27 cellular contexts compared by ENCODE assay signal in the genomic region with DNA sequence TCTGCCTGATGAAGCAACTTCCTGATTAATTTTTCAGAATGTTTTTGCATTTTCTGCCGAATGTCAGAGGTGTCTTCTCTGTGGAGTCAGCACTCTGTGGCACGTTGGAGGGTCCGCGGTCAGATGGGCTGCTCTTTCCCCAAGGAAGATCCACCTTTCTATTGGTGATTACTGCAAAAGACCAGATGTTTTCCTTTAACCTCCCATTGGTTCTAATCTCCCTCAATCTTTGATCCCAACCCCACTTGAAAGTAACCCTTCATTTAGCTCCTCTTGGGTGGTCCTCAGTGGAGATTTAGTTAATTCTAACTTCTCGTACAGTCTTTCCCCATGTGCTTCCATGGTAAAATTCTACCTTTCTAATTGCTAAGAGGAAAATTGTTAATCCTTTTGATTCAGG.
"Had no signal": no experiment of that assay in that cellular context is flagged by ENCODE, and none has a peak within 500 bp of the region (broad histone marks: within the 10 kb centered on the region; RNA-seq: fewer than 3 reads in every experiment).

No MANE protein-coding gene starts in this region.

- H3K27ac ChIP-seq: left lung, lower lobe of right lung, ovary, right atrium auricular region, right lobe of liver, tibial nerve, uterus had no signal

- H3K9me3 Mint-ChIP-seq: mesothelial cell of epicardium; stimulated activated memory B cell treated with anti-CD40 and anti-IgM and Interleukin-4, amounts not matched to agents 10 μg/mL and 1 μg/mL and 100 μg/mL, for 72 hours; stimulated activated naive CD8-positive, alpha-beta T cell treated with anti-CD3 and anti-CD28 coated beads, Interleukin-15, amount 100 ng/mL, for 72 hours; type B pancreatic cell had no signal

- H3K4me3 ChIP-seq: left lung, lower lobe of right lung, ovary, right atrium auricular region, right lobe of liver, smooth muscle cell, tibial nerve, uterus had no signal

- H3K36me3 Mint-ChIP-seq: mesothelial cell of epicardium; naive B cell; natural killer cell; stimulated activated memory B cell treated with anti-CD40 and anti-IgM and Interleukin-4, amounts not matched to agents 10 μg/mL and 1 μg/mL and 100 μg/mL, for 72 hours; type B pancreatic cell had no signal

- FAIRE-seq: keratinocyte had no signal

- H3K4me3 Mint-ChIP-seq: mesothelial cell of epicardium; naive B cell; natural killer cell; nephron progenitor cell; stimulated activated memory B cell treated with anti-CD40 and anti-IgM and Interleukin-4, amounts not matched to agents 10 μg/mL and 1 μg/mL and 100 μg/mL, for 72 hours; stimulated activated naive CD8-positive, alpha-beta T cell treated with anti-CD3 and anti-CD28 coated beads, Interleukin-15, amount 100 ng/mL, for 72 hours; type B pancreatic cell had no signal

- H3K4me1 ChIP-seq: left lung, lower lobe of right lung, right atrium auricular region, right lobe of liver, tibial nerve, uterus had no signal

- H3K9me3 ChIP-seq: left lung, lower lobe of right lung, ovary, right atrium auricular region, right lobe of liver, tibial nerve, uterus had no signal

- H3K36me3 ChIP-seq: left lung, lower lobe of right lung, ovary, right atrium auricular region, right lobe of liver, tibial nerve, uterus had no signal

- H3K27me3 ChIP-seq: left lung, ovary, right atrium auricular region, right lobe of liver, tibial nerve, uterus had no signal

- H3K27ac Mint-ChIP-seq: mesothelial cell of epicardium; naive B cell; natural killer cell; nephron progenitor cell; progenitor cell of endocrine pancreas; stimulated activated memory B cell treated with anti-CD40 and anti-IgM and Interleukin-4, amounts not matched to agents 10 μg/mL and 1 μg/mL and 100 μg/mL, for 72 hours; stimulated activated naive CD8-positive, alpha-beta T cell treated with anti-CD3 and anti-CD28 coated beads, Interleukin-15, amount 100 ng/mL, for 72 hours; type B pancreatic cell had no signal

- H3K4me1 Mint-ChIP-seq: naive B cell; natural killer cell; stimulated activated memory B cell treated with anti-CD40 and anti-IgM and Interleukin-4, amounts not matched to agents 10 μg/mL and 1 μg/mL and 100 μg/mL, for 72 hours; stimulated activated naive CD8-positive, alpha-beta T cell treated with anti-CD3 and anti-CD28 coated beads, Interleukin-15, amount 100 ng/mL, for 72 hours had no signal

- DNase-seq: hippocampal formation; left colon; left lung; lower lobe of right lung; mammary epithelial cell; mesenchymal stem cell; naive B cell; natural killer cell; nephron progenitor cell; ovary; right lobe of liver; stimulated activated CD4-positive, alpha-beta T cell treated with anti-CD3 and anti-CD28 coated beads, Interleukin-1b, Interleukin-23, amount 100 ng/mL, for 48 hours; stimulated activated CD4-positive, alpha-beta T cell treated with anti-CD3 and anti-CD28 coated beads, Interleukin-2, amount 100 ng/mL, for 48 hours; stimulated activated CD4-positive, alpha-beta T cell treated with anti-CD3 and anti-CD28 coated beads, Interleukin-4, amount 100 ng/mL, for 4 hours; stimulated activated CD8-positive, alpha-beta memory T cell treated with anti-CD3 and anti-CD28 coated beads, Interleukin-4, amount 100 ng/mL, for 48 hours; stimulated activated naive CD4-positive, alpha-beta T cell treated with Interleukin-2 at 50 U/mL for 16 hours; stimulated activated naive CD8-positive, alpha-beta T cell treated with anti-CD3 and anti-CD28 coated beads, Interleukin-15, amount 100 ng/mL, for 72 hours; substantia nigra; uterus had no signal

- H3K4me2 ChIP-seq: smooth muscle cell had no signal

- H3K27me3 Mint-ChIP-seq: naive B cell; stimulated activated memory B cell treated with anti-CD40 and anti-IgM and Interleukin-4, amounts not matched to agents 10 μg/mL and 1 μg/mL and 100 μg/mL, for 72 hours; stimulated activated naive CD8-positive, alpha-beta T cell treated with anti-CD3 and anti-CD28 coated beads, Interleukin-15, amount 100 ng/mL, for 72 hours had no signal

- ATAC-seq: left colon; left lung; lower lobe of right lung; natural killer cell; stimulated activated memory B cell treated with anti-CD40 and anti-IgM and Interleukin-4, amounts not matched to agents 10 μg/mL and 1 μg/mL and 100 μg/mL, for 72 hours; stimulated activated naive CD8-positive, alpha-beta T cell treated with anti-CD3 and anti-CD28 coated beads, Interleukin-15, amount 100 ng/mL, for 72 hours had no signal
